ENCODE assay signal across 10 cellular contexts in genomic region chr10:59894114-59894513, GRCh38. TPM values are rescaled to one million over a fixed set of nuclear protein-coding genes. Genes with fewer than 3 reads are reported as not detected.
A peak's percentile ranks its signal among the peaks of the same experiment; 100 is the strongest.
DNase-seq lines count a peak whose midpoint lies in the region; TF ChIP-seq lines count a peak whose summit lies in the region.
"Had no signal": no experiment of that assay in that cellular context is flagged by ENCODE, and none has a peak within 500 bp of the region (broad histone marks: within the 10 kb centered on the region; RNA-seq: fewer than 3 reads in every experiment).

No MANE protein-coding gene starts in this region.

- DNase-seq in AG04450 (ENCODE audit: low read depth, low spot score) (peak; percentile 78), LNCaP clone FGC (ENCODE audit: low read depth) (peak; percentile 86), epithelial cell of prostate (ENCODE audit: low read depth, low spot score) (no peak), CD1c-positive myeloid dendritic cell (ENCODE audit: extremely low spot score) (no peak), NCI-H345 treated with DMSO at 0.1 percent for 48 hours (lab: John Stamatoyannopoulos, UW; ENCODE audit: unreplicated experiment) (no peak), neuronal stem cell (ENCODE audit: low spot score) (no peak), GM10266 (ENCODE audit: extremely low spot score) (no peak)
- DNase-seq: DND-41, NCI-H1694 treated with DMSO at 0.1 percent for 48 hours had no signal

- POLR2A ChIA-PET in AG04450 (lab: Yijun Ruan, JAX), result interaction anchor here (0.6 to 1.0 kb wide), 2 partner anchors 11 to 13 kb away, joined by 3 read pairs; partner anchors contain the start of gene CCDC6

- H3K9me3 ChIP-seq in AG04450 (ENCODE audit: control insufficient read depth, insufficient read depth, low read length), result no peaks in the 10 kb centered on the region
- no peaks in the 10 kb centered on the region for H3K9me3 ChIP-seq in muscle layer of colon (ENCODE audit: low read length)
- no peaks in the 10 kb centered on the region for H3K9me3 ChIP-seq in neuronal stem cell (replicated peaks in 1 of 2; ENCODE audit: control insufficient read depth in 2 of 2, insufficient read depth in 1 of 2, low read depth in 1 of 2, low read length in 2 of 2)

- H2AFZ ChIP-seq in neuronal stem cell (ENCODE audit: low read length), result no peak overlapping the region

- peaks cover 84% of the 10 kb centered on the region for H3K4me1 ChIP-seq in muscle layer of colon (ENCODE audit: insufficient read depth, low read length)
- H3K4me1 ChIP-seq in neuronal stem cell (ENCODE audit: control insufficient read depth in 2 of 2, insufficient read depth in 1 of 2, low read depth in 1 of 2, low read length in 2 of 2), result peaks cover 0 to 2% of the 10 kb centered on the region in 2 donors

- no peak overlapping the region for H2BK15ac ChIP-seq in neuronal stem cell (ENCODE audit: low read length)

- H4K91ac ChIP-seq in neuronal stem cell (ENCODE audit: low read depth, low read length, poor library complexity), result no peak overlapping the region

- no peak overlapping the region for H3K23ac ChIP-seq in neuronal stem cell (ENCODE audit: low read depth, low read length, poor library complexity)

- no peak overlapping the region for H2BK120ac ChIP-seq in neuronal stem cell (ENCODE audit: low read depth, low read length)

- WGBS in neuronal stem cell (ENCODE audit: extremely low coverage in 2 of 2, insufficient read length in 2 of 2, insufficient replicate concordance in 1 of 2), 2 donors, result no CpG with 5 or more reads among the region's 4 CpGs

- H2BK5ac ChIP-seq in neuronal stem cell (ENCODE audit: low read length), result no peak overlapping the region

- H3K18ac ChIP-seq in neuronal stem cell (ENCODE audit: low read length), result no peak overlapping the region

- no peak overlapping the region for H2AK5ac ChIP-seq in neuronal stem cell (ENCODE audit: low read depth, low read length)

- no peaks in the 10 kb centered on the region for H3K27me3 ChIP-seq in AG04450 (ENCODE audit: control insufficient read depth, insufficient read depth, low read length)
- no peaks in the 10 kb centered on the region for H3K27me3 ChIP-seq in muscle layer of colon (ENCODE audit: control insufficient read depth in 1 of 2, insufficient read depth in 2 of 2, low read length in 2 of 2)
- H3K27me3 ChIP-seq in neuronal stem cell (ENCODE audit: control insufficient read depth in 3 of 3, insufficient read depth in 3 of 3, low read depth in 1 of 3, low read length in 3 of 3), result no peaks in the 10 kb centered on the region

- H3K4me3 ChIP-seq in AG04450 (ENCODE audit: low read depth, low read length), result no peak overlapping the region
- no peak overlapping the region for H3K4me3 ChIP-seq in LNCaP clone FGC (ENCODE audit: low read depth, low read length)
- peak overlapping the region in 1 of 2 donors; percentile 3 for H3K4me3 ChIP-seq in muscle layer of colon (ENCODE audit: low read depth in 1 of 2, low read length in 2 of 2)
- no peak overlapping the region for H3K4me3 ChIP-seq in neuronal stem cell (ENCODE audit: low read length in 2 of 2)

- H3K36me3 ChIP-seq in muscle layer of colon (ENCODE audit: insufficient read depth, low read length), result peaks cover 9% of the 10 kb centered on the region
- peaks cover 6 to 19% of the 10 kb centered on the region in 2 donors for H3K36me3 ChIP-seq in neuronal stem cell (replicated peaks in 1 of 2; ENCODE audit: control insufficient read depth in 2 of 2, insufficient read depth in 2 of 2, low read length in 2 of 2)

- no peak overlapping the region for H2BK12ac ChIP-seq in neuronal stem cell (ENCODE audit: low read length)

- H3K79me1 ChIP-seq in neuronal stem cell (ENCODE audit: low read depth, low read length), result peaks cover 9% of the 10 kb centered on the region

- H3K9ac ChIP-seq in muscle layer of colon (ENCODE audit: low read length) (no peak overlapping the region), neuronal stem cell (ENCODE audit: low read depth, low read length, poor library complexity) (no peak overlapping the region)

- H3K14ac ChIP-seq in neuronal stem cell (ENCODE audit: low read length), result no peak overlapping the region

- CTCF ChIA-PET in AG04450 (lab: Charles Lee), result interaction anchor here (2.9 kb wide), 1 partner anchor 12 kb away, joined by 9 read pairs; the partner anchor contains the start of gene CCDC6

- no peak overlapping the region for H3K4ac ChIP-seq in neuronal stem cell (ENCODE audit: low read length)

- H4K8ac ChIP-seq in neuronal stem cell (ENCODE audit: low read depth, low read length), result no peak overlapping the region

- TF ChIP-seq CTCF in AG04450 (IDR thresholded peaks at IDR 0.05; ENCODE audit: low read depth, low read length) (no peak), LNCaP clone FGC (IDR thresholded peaks at IDR 0.05; ENCODE audit: control insufficient read depth, extremely low read depth, insufficient read depth) (no peak), GM10266 (IDR thresholded peaks at IDR 0.05; ENCODE audit: control insufficient read depth, insufficient read depth, low read depth, missing control alignments) (no peak)

- H3K4me2 ChIP-seq in neuronal stem cell (ENCODE audit: insufficient read depth, low read length, poor library complexity, severe bottlenecking), result no peak overlapping the region

- H3K27ac ChIP-seq in AG04450 (ENCODE audit: low read depth, low read length) (peak overlapping the region; percentile 40), epithelial cell of prostate (peak overlapping the region; percentile 41), muscle layer of colon (ENCODE audit: low read depth, low read length) (peak overlapping the region; percentile 79), neuronal stem cell (replicated peaks; ENCODE audit: low read length) (no peak overlapping the region)

RNA-seq across cellular contexts. Expression of gene CCDC6, which starts 12.2 kb away (rescaled TPM):
- 42.2 and 51.1 TPM in 2 replicates for polyA plus RNA-seq in AG04450 (2011; rRNA removed)
- polyA minus RNA-seq in AG04450 (2011; rRNA and poly(A)+ RNA removed), result 61.9 and 85.7 TPM in 2 replicates
- 24.4 TPM for polyA plus RNA-seq in neuronal stem cell (2013, experiment 1 of 2)
- polyA plus RNA-seq in neuronal stem cell (2013, experiment 2 of 2), result 25.6 TPM

Comparison
In these comparisons a context has a peak if more than half of its experiments do, and no peak if none do; other contexts are left out.
1. DNase-seq: peak in AG04450 (single experiment) and LNCaP clone FGC (single experiment); none in epithelial cell of prostate (single experiment), CD1c-positive myeloid dendritic cell (single experiment), NCI-H345 treated with DMSO at 0.1 percent for 48 hours (single experiment), neuronal stem cell (single experiment) and GM10266 (single experiment).